1 cellular context compared by ENCODE assay signal in the genomic region with DNA sequence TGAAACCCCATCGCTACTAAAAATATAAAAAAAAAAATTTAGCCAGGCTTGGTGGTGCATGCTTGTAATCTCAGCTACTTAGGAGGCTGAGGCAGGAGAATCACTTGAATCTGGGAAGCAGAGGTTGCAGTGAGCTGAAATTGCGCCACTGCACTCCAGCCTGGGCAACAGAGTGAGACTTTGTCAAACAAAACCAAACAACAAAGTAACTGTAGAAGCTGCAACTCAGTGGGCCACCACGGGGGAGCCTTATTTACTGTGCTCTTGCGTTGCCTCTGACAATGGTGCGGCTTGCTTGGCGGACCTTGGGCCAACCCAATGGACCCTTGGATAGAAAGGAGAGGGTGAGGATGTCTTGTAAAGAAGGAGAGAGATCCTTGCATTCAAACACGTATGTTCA.
TF ChIP-seq lines count a peak whose summit lies in the region.
"Not testable (repeated sequence)": the region's sequence is repeated elsewhere in the genome, so short reads cannot be mapped to it uniquely, and the experiment has no call there.

No MANE protein-coding gene starts in this region.

TF ChIP-seq in HepG2, 621 proteins besides CTCF, POLR2A, EP300 and RAD21 (continued from another document):
- TF ChIP-seq ZNF710 (CRISPR knock-in tag; IDR thresholded peaks at IDR 0.05; ENCODE audit: borderline replicate concordance) (0 out of 2 replicates have a peak, but pooled peaks have one; percentile 17), ZNF121 (CRISPR knock-in tag; IDR thresholded peaks at IDR 0.05) (peak; percentile 97), HMG20A (CRISPR knock-in tag; IDR thresholded peaks at IDR 0.05; ENCODE audit: borderline replicate concordance) (peak; percentile 34; the same call in 1 of the 2 replicates), SOX13 (CRISPR knock-in tag; conservative IDR thresholded peaks at IDR 0.05 in 1 of 2, IDR thresholded peaks at IDR 0.05 in 1 of 2) (peak in 1 of 2 experiments; percentile 43; a peak in 2 of 4 replicates), FOXK2 (IDR thresholded peaks at IDR 0.05) (peak; percentile 34; the same call in 1 of the 2 replicates)
- TF ChIP-seq SOX13 (IDR thresholded peaks at IDR 0.05): not testable (repeated sequence)
